ENCODE assay signal across 9 cellular contexts in genomic region chr15:62647195-62647865, GRCh38.
A peak's percentile ranks its signal among the peaks of the same experiment; 100 is the strongest.
DNase-seq lines count a peak whose midpoint lies in the region; FAIRE-seq and TF ChIP-seq lines count a peak whose summit lies in the region.
"Had no signal": no experiment of that assay in that cellular context is flagged by ENCODE, and none has a peak within 500 bp of the region (broad histone marks: within the 10 kb centered on the region; RNA-seq: fewer than 3 reads in every experiment).

No MANE protein-coding gene starts in this region.

- FAIRE-seq in GM12891 (lab: Jason Lieb, UNC), result peak; percentile 20

- peak overlapping the region; percentile 23 for H3K27ac Mint-ChIP-seq in endodermal cell

- H3K27me3 Mint-ChIP-seq in endodermal cell (ENCODE audit: insufficient read depth), result no peaks in the 10 kb centered on the region

- TF ChIP-seq CTCF in endodermal cell (conservative IDR thresholded peaks at IDR 0.05), result no peak

- H3K9me3 Mint-ChIP-seq in endodermal cell, result peaks cover 2% of the 10 kb centered on the region

- DNase-seq in GM12891 (ENCODE audit: insufficient read length, low spot score) (no peak), NCI-H748 (lab: John Stamatoyannopoulos, UW; ENCODE audit: unreplicated experiment) (peak; percentile 5), endodermal cell (no peak), renal cortical epithelial cell (ENCODE audit: low read depth) (peak; percentile 92), G401 (ENCODE audit: low spot score) (no peak), medulla oblongata (ENCODE audit: extremely low spot score) (no peak), cerebellar nuclear complex (lab: John Stamatoyannopoulos, UW) (no peak)
- no peak for DNase-seq in activated naive CD4-positive, alpha-beta T cell treated with anti-CD3 and anti-CD28 coated beads, Interleukin-2, amount 50 U/mL, for 16 hours
- DNase-seq: foreskin melanocyte had no signal

- H3K9ac ChIP-seq in endodermal cell (ENCODE audit: extremely low read depth, low read length, poor library complexity, severe bottlenecking), result no peak overlapping the region

- no peak overlapping the region for H3K4me3 Mint-ChIP-seq in endodermal cell

- no peaks in the 10 kb centered on the region for H3K27me3 ChIP-seq in endodermal cell (ENCODE audit: control insufficient read depth, insufficient read depth, low read length, poor library complexity, severe bottlenecking)

- no peaks in the 10 kb centered on the region for H3K4me1 ChIP-seq in endodermal cell (ENCODE audit: control insufficient read depth, insufficient read depth, low read length)

- peaks cover 42% of the 10 kb centered on the region for H3K36me3 ChIP-seq in endodermal cell (ENCODE audit: control insufficient read depth, insufficient read depth, low read length)

- H3K4me1 Mint-ChIP-seq in endodermal cell, result peaks cover 26% of the 10 kb centered on the region

- H3K36me3 Mint-ChIP-seq in endodermal cell (ENCODE audit: low read depth), result peaks cover 41% of the 10 kb centered on the region

- WGBS in endodermal cell (ENCODE audit: insufficient coverage in 1 of 2, insufficient read length in 1 of 2), 2 experiments, result 92 to 93% methylated on average over 12 of the region's 12 CpGs

- no peak overlapping the region for H3K4me3 ChIP-seq in endodermal cell (ENCODE audit: low read length)

- in situ Hi-C loops in G401 (cut with HindIII; ENCODE audit: low sequenced_read_pairs), result no loop called here

- no peak overlapping the region for H3K27ac ChIP-seq in endodermal cell (ENCODE audit: low read depth, low read length)

- TF ChIP-seq POLR2A in GM12891 (IDR thresholded peaks at IDR 0.05; ENCODE audit: low read depth, low read length), result no peak

- H3K9me3 ChIP-seq in endodermal cell (ENCODE audit: control insufficient read depth, low read length), result peaks cover 4% of the 10 kb centered on the region

TF ChIP-seq in GM12891, 5 proteins besides CTCF, POLR2A, EP300 and RAD21:
- TF ChIP-seq POLR2AphosphoS5 (IDR thresholded peaks at IDR 0.05; ENCODE audit: low read depth, low read length), result no peak
- no peak for TF ChIP-seq PAX5 (IDR thresholded peaks at IDR 0.05; ENCODE audit: insufficient read depth, low read length, severe bottlenecking)
- no peak for TF ChIP-seq TAF1 (IDR thresholded peaks at IDR 0.05; ENCODE audit: low read depth, low read length)
- TF ChIP-seq POU2F2 (IDR thresholded peaks at IDR 0.05; ENCODE audit: low read depth, low read length), result no peak
- TF ChIP-seq SPI1 (IDR thresholded peaks at IDR 0.05; ENCODE audit: low read depth, low read length), result no peak

Comparison
In these comparisons a context has a peak if more than half of its experiments do, and no peak if none do; other contexts are left out.
1. DNase-seq: peak in NCI-H748 (single experiment) and renal cortical epithelial cell (single experiment); none in GM12891 (single experiment), endodermal cell (single experiment), G401 (single experiment), activated naive CD4-positive, alpha-beta T cell treated with anti-CD3 and anti-CD28 coated beads, Interleukin-2, amount 50 U/mL, for 16 hours (single experiment), medulla oblongata (single experiment) and cerebellar nuclear complex (0 of 2).